ENCODE assay signal across 27 cellular contexts in the genomic region with DNA sequence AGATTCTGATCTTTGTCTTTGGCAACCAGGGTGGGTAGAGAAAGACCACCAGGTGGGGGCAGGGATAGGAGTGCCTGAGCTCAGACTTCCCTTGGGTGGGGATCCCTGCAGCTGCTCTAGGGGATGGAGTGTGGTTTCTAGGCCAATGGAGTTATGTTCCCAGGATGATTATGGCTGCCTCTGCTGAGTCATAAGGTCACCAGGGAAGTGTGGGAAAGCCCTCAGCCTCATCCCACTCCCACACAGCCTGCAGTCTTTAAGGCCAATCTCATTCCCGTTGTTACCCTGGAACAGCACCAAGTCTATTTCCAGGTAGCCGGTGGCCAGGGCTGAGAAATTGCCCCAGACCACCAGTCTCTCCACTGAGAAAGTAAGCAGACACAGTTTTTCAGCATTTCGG.
"Had no signal": no experiment of that assay in that cellular context is flagged by ENCODE, and none has a peak within 500 bp of the region (broad histone marks: within the 10 kb centered on the region; RNA-seq: fewer than 3 reads in every experiment).

No MANE protein-coding gene starts in this region.

- H3K27me3 ChIP-seq: cardiac muscle cell, MG63 had no signal

- H3K36me3 ChIP-seq: cardiac muscle cell, MG63 had no signal

- H3K4me1 Mint-ChIP-seq: activated CD4-positive, alpha-beta T cell treated with anti-CD3 and anti-CD28 coated beads for 36 hours; activated naive CD4-positive, alpha-beta T cell treated with anti-CD3 and anti-CD28 coated beads, Interleukin-2, amount 10 ng/mL, durations not matched to agents 7 days and 5 days; activated naive CD8-positive, alpha-beta T cell treated with anti-CD3 and anti-CD28 coated beads, Interleukin-2, amount 50 U/mL, for 24 hours; WTC11 had no signal

- H3K4me3 Mint-ChIP-seq: activated CD4-positive, alpha-beta memory T cell treated with anti-CD3 and anti-CD28 coated beads for 36 hours; activated CD4-positive, alpha-beta T cell treated with anti-CD3 and anti-CD28 coated beads for 36 hours; activated naive CD4-positive, alpha-beta T cell treated with anti-CD3 and anti-CD28 coated beads, Interleukin-2, amount 10 ng/mL, durations not matched to agents 7 days and 5 days; activated naive CD8-positive, alpha-beta T cell; activated naive CD8-positive, alpha-beta T cell treated with anti-CD3 and anti-CD28 coated beads, Interleukin-2, amount 50 U/mL, for 24 hours; activated T-cell treated with anti-CD3 and anti-CD28 coated beads, Interleukin-2, amount 50 U/mL, for 4 hours; WTC11 had no signal

- H3K27me3 Mint-ChIP-seq: activated CD4-positive, alpha-beta memory T cell treated with anti-CD3 and anti-CD28 coated beads for 36 hours; activated CD4-positive, alpha-beta T cell treated with anti-CD3 and anti-CD28 coated beads for 36 hours; activated naive CD4-positive, alpha-beta T cell treated with anti-CD3 and anti-CD28 coated beads, Interleukin-2, amount 10 ng/mL, durations not matched to agents 7 days and 5 days; activated naive CD8-positive, alpha-beta T cell; activated naive CD8-positive, alpha-beta T cell treated with anti-CD3 and anti-CD28 coated beads, Interleukin-2, amount 50 U/mL, for 24 hours had no signal

- H3K27ac Mint-ChIP-seq: activated CD4-positive, alpha-beta memory T cell treated with anti-CD3 and anti-CD28 coated beads for 36 hours; activated CD4-positive, alpha-beta T cell treated with anti-CD3 and anti-CD28 coated beads for 36 hours; activated naive CD4-positive, alpha-beta T cell treated with anti-CD3 and anti-CD28 coated beads, Interleukin-2, amount 10 ng/mL, durations not matched to agents 7 days and 5 days; activated naive CD8-positive, alpha-beta T cell; activated naive CD8-positive, alpha-beta T cell treated with anti-CD3 and anti-CD28 coated beads, Interleukin-2, amount 50 U/mL, for 24 hours; WTC11 had no signal

- H3K4me3 ChIP-seq: cardiac muscle cell, K562, MG63, PC-9 had no signal

- H2AFZ ChIP-seq: PC-9 had no signal

- DNase-seq: activated CD4-positive, alpha-beta memory T cell treated with anti-CD3 and anti-CD28 coated beads for 36 hours; activated CD4-positive, alpha-beta T cell treated with anti-CD3 and anti-CD28 coated beads for 36 hours; activated CD4-positive, alpha-beta T cell treated with anti-CD3 and anti-CD28 coated beads, Interleukin-2, amount 50 U/mL, for 1 hour; activated CD8-positive, alpha-beta memory T cell treated with anti-CD3 and anti-CD28 coated beads, Interleukin-2, amount 50 U/mL, for 4 hours; activated effector memory CD4-positive, alpha-beta T cell treated with Interleukin-2 at 50 U/mL for 16 hours; activated naive CD4-positive, alpha-beta T cell treated with anti-CD3 and anti-CD28 coated beads, Interleukin-2, amount 10 ng/mL, durations not matched to agents 7 days and 5 days; activated naive CD8-positive, alpha-beta T cell treated with anti-CD3 and anti-CD28 coated beads, Interleukin-2, amount 50 U/mL, for 24 hours; activated T-cell treated with anti-CD3 and anti-CD28 coated beads for 4 hours; activated T-cell treated with anti-CD3 and anti-CD28 coated beads, Interleukin-2, amount 50 U/mL, for 4 hours; amniotic stem cell; aorta; MG63; NCI-H1048; NCI-H1105 treated with DMSO at 0.1 percent for 48 hours; NCI-H1436 treated with DMSO at 0.1 percent for 48 hours; NCI-H1694 treated with DMSO at 0.1 percent for 48 hours; NCI-H2029; NCI-H510A; NCI-H526; NCI-H748 treated with DMSO at 0.1 percent for 48 hours; PC-9; SIG-M5 had no signal

- H3K4me2 ChIP-seq: PC-9 had no signal

- H3K27ac ChIP-seq: cardiac muscle cell, PC-9, RWPE1 had no signal

- H3K36me3 Mint-ChIP-seq: activated CD4-positive, alpha-beta memory T cell treated with anti-CD3 and anti-CD28 coated beads for 36 hours; activated naive CD4-positive, alpha-beta T cell treated with anti-CD3 and anti-CD28 coated beads, Interleukin-2, amount 10 ng/mL, durations not matched to agents 7 days and 5 days; activated naive CD8-positive, alpha-beta T cell had no signal
